ENCODE assay signal across 9 cellular contexts in the genomic region with DNA sequence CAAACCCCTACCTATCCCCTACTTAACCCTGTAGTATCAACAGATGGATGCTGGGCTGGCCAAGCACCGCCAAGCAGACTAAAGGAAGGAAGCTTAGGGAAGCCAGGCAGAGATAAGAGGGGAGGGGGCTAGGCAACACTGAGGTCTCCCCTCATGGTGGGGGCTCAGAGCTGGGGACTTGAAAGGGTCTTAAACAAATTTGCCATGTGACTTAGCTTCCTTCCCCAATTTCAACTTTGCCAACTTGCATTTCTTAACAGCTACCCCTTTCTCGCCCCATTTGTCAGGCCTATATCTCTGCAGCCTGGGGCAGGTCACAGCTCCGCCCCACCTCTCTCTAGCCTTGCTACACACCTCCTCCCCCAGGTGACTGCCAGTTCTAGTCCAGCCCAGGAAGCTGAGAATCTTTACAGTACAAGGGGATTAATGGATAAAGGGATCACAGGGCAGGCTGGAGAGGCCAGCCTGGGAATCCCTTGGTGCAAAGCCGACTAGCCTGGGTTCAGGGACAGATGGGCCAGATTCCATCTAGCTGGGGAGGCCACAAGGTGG. TPM values are rescaled to one million over a fixed set of nuclear protein-coding genes. Genes with fewer than 3 reads are reported as not detected.
DNase-seq lines count a peak whose midpoint lies in the region; ATAC-seq, FAIRE-seq and TF ChIP-seq lines count a peak whose summit lies in the region.
"Had no signal": no experiment of that assay in that cellular context is flagged by ENCODE, and none has a peak within 500 bp of the region (broad histone marks: within the 10 kb centered on the region; RNA-seq: fewer than 3 reads in every experiment).

No MANE protein-coding gene starts in this region.

- in situ Hi-C loops in HepG2 (cut with HindIII; ENCODE audit: extremely low pct_ligation_motif_present, low pct_unique_long_range_greater_than_20kb) = no loop called here

- peak overlapping the region; percentile 97 for H3K27ac Mint-ChIP-seq in activated CD8-positive, alpha-beta T cell treated with anti-CD3 and anti-CD28 coated beads for 36 hours

- H3K36me3 Mint-ChIP-seq in activated CD8-positive, alpha-beta T cell treated with anti-CD3 and anti-CD28 coated beads for 36 hours (ENCODE audit: low read depth) = peaks cover 34% of the 10 kb centered on the region

- H3K27me3 ChIP-seq in Karpas-422 (ENCODE audit: low read length) (no peaks in the 10 kb centered on the region), HepG2 (ENCODE audit: control insufficient read depth in 1 of 2, insufficient read depth in 2 of 2, low read length in 2 of 2) (peaks cover 13 to 47% of the 10 kb centered on the region in 2 experiments)

- TF ChIP-seq RAD21 in HepG2 (CRISPR knock-in tag; IDR thresholded peaks at IDR 0.05) = no peak

- BruUV-seq in HepG2 (replicated peaks; lab: Mats Ljungman, UMichigan) = no TSS peak

- H3K79me2 ChIP-seq in Karpas-422 (ENCODE audit: low read length) = no peaks in the 10 kb centered on the region
- no peaks in the 10 kb centered on the region for H3K79me2 ChIP-seq in HepG2 (ENCODE audit: insufficient read depth, low read length)

- H3K36me3 ChIP-seq in Karpas-422 (ENCODE audit: insufficient read depth, low read length) (no peaks in the 10 kb centered on the region), HepG2 (replicated peaks in 1 of 2; ENCODE audit: control insufficient read depth in 1 of 2, insufficient read depth in 2 of 2, low read length in 2 of 2) (no peaks in the 10 kb centered on the region)

- H3K27ac ChIP-seq in Karpas-422 (ENCODE audit: low read length) (no peak overlapping the region), HepG2 (ENCODE audit: extremely low read length, insufficient read depth, low read length) (no peak overlapping the region)

- H3K4me3 Mint-ChIP-seq in activated CD8-positive, alpha-beta T cell treated with anti-CD3 and anti-CD28 coated beads for 36 hours = peak overlapping the region; percentile 91

- H3K9me3 Mint-ChIP-seq in activated CD8-positive, alpha-beta T cell treated with anti-CD3 and anti-CD28 coated beads for 36 hours = no peaks in the 10 kb centered on the region

- POLR2A ChIA-PET in activated CD8-positive, alpha-beta T cell treated with anti-CD3 and anti-CD28 coated beads for 36 hours (lab: Charles Lee) = interaction anchor here (0.5 to 1.6 kb wide), 10 partner anchors 8 to 350 kb away, joined by 3 to 6 read pairs (median 3); a partner anchor contains a TSS
- POLR2A ChIA-PET in HepG2 (lab: Yijun Ruan, JAX) = no interaction called here

- peak; percentile 68 for DNase-seq in CMK (ENCODE audit: low read depth)
- peak; percentile 47 for DNase-seq in Karpas-422
- peak; percentile 79 for DNase-seq in activated CD8-positive, alpha-beta T cell treated with anti-CD3 and anti-CD28 coated beads for 36 hours
- peak; percentile 33 for DNase-seq in HepG2 (ENCODE audit: low spot score)
- DNase-seq in superior temporal gyrus (ENCODE audit: extremely low spot score) = no peak
- no peak for DNase-seq in foreskin fibroblast
- no peak for DNase-seq in glomerular visceral epithelial cell (ENCODE audit: extremely low spot score)
- no peak for DNase-seq in Right ventricle myocardium superior
- DNase-seq: NCI-H2171 treated with DMSO at 0.1 percent for 48 hours had no signal

- peak; percentile 32 for ATAC-seq in activated CD8-positive, alpha-beta T cell treated with anti-CD3 and anti-CD28 coated beads for 36 hours
- ATAC-seq in HepG2 (peak; percentile 38), Right ventricle myocardium superior (ENCODE audit: poor library complexity) (no peak)

- no peaks in the 10 kb centered on the region for H3K9me2 ChIP-seq in Karpas-422 (replicated peaks; ENCODE audit: insufficient read depth, low read length)

- no peak for TF ChIP-seq CTCF in activated CD8-positive, alpha-beta T cell treated with anti-CD3 and anti-CD28 coated beads for 36 hours (IDR thresholded peaks at IDR 0.05)
- no peak for TF ChIP-seq CTCF in HepG2 (CRISPR knock-in tag; IDR thresholded peaks at IDR 0.05)
- no peak for TF ChIP-seq CTCF in foreskin fibroblast (IDR thresholded peaks at IDR 0.05; ENCODE audit: low read depth, low read length)

- intact Hi-C loops in activated CD8-positive, alpha-beta T cell treated with anti-CD3 and anti-CD28 coated beads for 36 hours (cut with micrococcal nuclease) = no loop called here
- intact Hi-C loops in HepG2 (cut with micrococcal nuclease; ENCODE audit: unreplicated experiment) (loop anchor here (5.0 kb wide), 1 partner anchor 128 kb away; a partner anchor contains a TSS), Right ventricle myocardium superior (cut with DNase I) (no loop called here)

- H3K4me2 ChIP-seq in Karpas-422 (ENCODE audit: low read depth, low read length, poor library complexity, severe bottlenecking) = no peak overlapping the region
- H3K4me2 ChIP-seq in HepG2 (ENCODE audit: low read depth, low read length) = peak overlapping the region; percentile 18; the same call in 1 of the 2 replicates

- 20% methylated on average over 3 of the region's 4 CpGs for WGBS in HepG2 (ENCODE audit: low lambda C conversion rate)

- H3K4me1 Mint-ChIP-seq in activated CD8-positive, alpha-beta T cell treated with anti-CD3 and anti-CD28 coated beads for 36 hours (ENCODE audit: low read depth) = peaks cover 70% of the 10 kb centered on the region

- peak; percentile 26 for FAIRE-seq in HepG2 (lab: Jason Lieb, UNC)

- TF ChIP-seq POLR2A in HepG2 (IDR thresholded peaks at IDR 0.05; ENCODE audit: insufficient read depth in 1 of 2, low read depth in 2 of 2, low read length in 2 of 2) = no peak

- no peak overlapping the region for H3K9ac ChIP-seq in Karpas-422 (ENCODE audit: low read length)
- no peak overlapping the region for H3K9ac ChIP-seq in HepG2 (ENCODE audit: insufficient read depth, low read depth, low read length)

- H3K9me3 ChIP-seq in Karpas-422 (ENCODE audit: low read length) (no peaks in the 10 kb centered on the region), HepG2 (ENCODE audit: low read length) (no peaks in the 10 kb centered on the region)

- H3K4me3 ChIP-seq in Karpas-422 (ENCODE audit: low read length) (no peak overlapping the region), HepG2 (replicated peaks in 1 of 3; ENCODE audit: insufficient read depth in 1 of 3, low read depth in 2 of 3, low read length in 3 of 3) (no peak overlapping the region), foreskin fibroblast (ENCODE audit: low read depth in 1 of 2, low read length in 2 of 2) (no peak overlapping the region)

- H3K27me3 Mint-ChIP-seq in activated CD8-positive, alpha-beta T cell treated with anti-CD3 and anti-CD28 coated beads for 36 hours = no peaks in the 10 kb centered on the region

- H2AFZ ChIP-seq in Karpas-422 (ENCODE audit: low read length) (no peak overlapping the region), HepG2 (ENCODE audit: low read length) (no peak overlapping the region)

- H3K4me1 ChIP-seq in Karpas-422 (ENCODE audit: low read length) = peaks cover 10% of the 10 kb centered on the region
- H3K4me1 ChIP-seq in HepG2 (ENCODE audit: insufficient read depth, low read length) = peaks cover 63% of the 10 kb centered on the region

- no peaks in the 10 kb centered on the region for H4K20me1 ChIP-seq in Karpas-422 (ENCODE audit: insufficient read depth, low read depth, low read length)
- H4K20me1 ChIP-seq in HepG2 (ENCODE audit: insufficient read depth, low read length) = no peaks in the 10 kb centered on the region

- TF ChIP-seq EP300 in HepG2 (IDR thresholded peaks at IDR 0.05; ENCODE audit: low read depth in 2 of 2, low read length in 2 of 2) (no peak), HepG2 (CRISPR knock-in tag; IDR thresholded peaks at IDR 0.05; ENCODE audit: borderline replicate concordance) (no peak)

- CTCF ChIA-PET in activated CD8-positive, alpha-beta T cell treated with anti-CD3 and anti-CD28 coated beads for 36 hours (lab: Charles Lee) = interaction anchor here (0.8 to 10.7 kb wide), 15 partner anchors 7 to 262 kb away, joined by 3 to 109 read pairs (median 5); no protein-coding TSS in a partner anchor
- CTCF ChIA-PET in HepG2 (lab: Yijun Ruan, JAX; ENCODE audit: low intra/inter-chr PET ratio, low total read pairs) = no interaction called here

TF ChIP-seq in HepG2, 621 proteins besides CTCF, POLR2A, EP300 and RAD21:
- TF ChIP-seq ZNF792 (CRISPR knock-in tag; IDR thresholded peaks at IDR 0.05) (peak; percentile 45; the same call in 1 of the 2 replicates), HNF4A (CRISPR knock-in tag; IDR thresholded peaks at IDR 0.05) (0 out of 2 replicates have a peak, but pooled peaks have one; percentile 3)
- TF ChIP-seq, protein P1, sequence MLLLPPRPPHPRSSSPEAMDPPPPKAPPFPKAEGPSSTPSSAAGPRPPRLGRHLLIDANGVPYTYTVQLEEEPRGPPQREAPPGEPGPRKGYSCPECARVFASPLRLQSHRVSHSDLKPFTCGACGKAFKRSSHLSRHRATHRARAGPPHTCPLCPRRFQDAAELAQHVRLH (CRISPR knock-in tag; IDR thresholded peaks at IDR 0.05; ENCODE audit: borderline replicate concordance, low read depth) = no peak

RNA-seq across cellular contexts. Expression of a gene that starts 3.4 kb away (rescaled TPM):
- 0.22 TPM in 2 replicates for total RNA-seq in Karpas-422 (2014; rRNA removed; shearing (Covaris generic); ENCODE audit: low replicate concordance)
- 10 to 100 TPM; 93.5 to 94.0 TPM for total RNA-seq in activated CD8-positive, alpha-beta T cell treated with anti-CD3 and anti-CD28 coated beads for 36 hours
- 0.13 and 0.20 TPM in 2 replicates for total RNA-seq in HepG2 (2016; rRNA removed; fragmentation: Illumina TruSeq; extraction: Trizol)
- 0.20 and 0.26 TPM in 2 replicates for total RNA-seq in HepG2 (2016; cell fraction: cytosol; rRNA removed; fragmentation: Illumina TruSeq; extraction: Trizol; ENCODE audit: low read depth)
- total RNA-seq in HepG2 (2016; cell fraction: insoluble cytoplasmic fraction; rRNA removed; fragmentation: Illumina TruSeq; extraction: Trizol) = 0.18 and 0.24 TPM in 2 replicates
- 0.28 and 0.31 TPM in 2 replicates for total RNA-seq in HepG2 (2016; cell fraction: membrane; rRNA removed; fragmentation: Illumina TruSeq; extraction: Trizol)
- 0.19 and 0.22 TPM in 2 replicates for total RNA-seq in HepG2 (2016; cell fraction: nucleus; rRNA removed; fragmentation: Illumina TruSeq; extraction: Trizol)
- 0.17 and 0.22 TPM in 2 replicates for polyA plus RNA-seq in HepG2 (2011; rRNA removed)
- 0.17 and 0.25 TPM in 2 replicates for polyA plus RNA-seq in HepG2 (2011; cell fraction: cytosol; rRNA removed)
- polyA plus RNA-seq in HepG2 (2011; cell fraction: nucleus; rRNA removed) = 0.76 and 0.82 TPM in 2 replicates
- 0.15 and 0.25 TPM in 2 replicates for polyA plus RNA-seq in HepG2 (2012)
- 0.27 and 0.36 TPM in 2 replicates for polyA plus RNA-seq in HepG2 (2016; cell fraction: cytosol; fragmentation: Illumina TruSeq; extraction: Trizol; ENCODE audit: low read depth)
- 0.05 and 0.10 TPM in 2 replicates for polyA plus RNA-seq in HepG2 (2016; cell fraction: insoluble cytoplasmic fraction; fragmentation: Illumina TruSeq; extraction: Trizol; ENCODE audit: low read depth)
- 0.26 and 0.30 TPM in 2 replicates for polyA plus RNA-seq in HepG2 (2016; cell fraction: membrane; fragmentation: Illumina TruSeq; extraction: Trizol; ENCODE audit: low read depth)
- 0.25 TPM in 2 replicates for polyA plus RNA-seq in HepG2 (2016; cell fraction: nucleus; fragmentation: Illumina TruSeq; extraction: Trizol; ENCODE audit: insufficient read depth, low read depth)
- polyA minus RNA-seq in HepG2 (2011; rRNA and poly(A)+ RNA removed; ENCODE audit: low replicate concordance) = 1.0 and 6.8 TPM in 2 replicates
- 0.30 and 0.44 TPM in 2 replicates for polyA minus RNA-seq in HepG2 (2011; cell fraction: cytosol; rRNA and poly(A)+ RNA removed)
- polyA minus RNA-seq in HepG2 (2011; cell fraction: nucleus; rRNA and poly(A)+ RNA removed) = 0.37 and 0.52 TPM in 2 replicates
- total RNA-seq in Right ventricle myocardium superior = 0.24 TPM

Comparison
In these comparisons a context has a peak if more than half of its experiments do, and no peak if none do; other contexts are left out.
1. DNase-seq: peak in CMK (single experiment), Karpas-422 (single experiment), activated CD8-positive, alpha-beta T cell treated with anti-CD3 and anti-CD28 coated beads for 36 hours (single experiment) and HepG2 (single experiment); none in superior temporal gyrus (single experiment), foreskin fibroblast (0 of 2), glomerular visceral epithelial cell (single experiment) and Right ventricle myocardium superior (single experiment).
2. RNA of a gene that starts 3.4 kb away (total RNA-seq): 93.5 to 94.0 TPM in activated CD8-positive, alpha-beta T cell treated with anti-CD3 and anti-CD28 coated beads for 36 hours; 0.24 TPM in Right ventricle myocardium superior (single experiment), 0.22 TPM in Karpas-422 and 0.13 to 0.31 TPM in HepG2; every median in the first group is over 10 times any median in the second.